15 cellular contexts compared by ENCODE assay signal in genomic region chr11:69244286-69244685, GRCh38. TPM values are rescaled to one million over a fixed set of nuclear protein-coding genes. Genes with fewer than 3 reads are reported as not detected.
DNase-seq lines count a peak whose midpoint lies in the region; ATAC-seq and TF ChIP-seq lines count a peak whose summit lies in the region.
"Had no signal": no experiment of that assay in that cellular context is flagged by ENCODE, and none has a peak within 500 bp of the region (broad histone marks: within the 10 kb centered on the region; RNA-seq: fewer than 3 reads in every experiment).

No MANE protein-coding gene starts in this region.

- H3K4me1 ChIP-seq in stomach = no peaks in the 10 kb centered on the region

- no peak for TF ChIP-seq EP300 in stomach (IDR thresholded peaks at IDR 0.05)

- H3K9me3 Mint-ChIP-seq in activated CD8-positive, alpha-beta memory T cell treated with anti-CD3 and anti-CD28 coated beads, Interleukin-2, amount 10 ng/mL, durations not matched to agents 7 days and 5 days (ENCODE audit: low read depth) = no peaks in the 10 kb centered on the region

- intact Hi-C loops in stomach (cut with DNase I; ENCODE audit: low total_unique reads) (no loop called here), lower leg skin (cut with DNase I; ENCODE audit: low total_unique reads) (no loop called here)

- H3K27me3 Mint-ChIP-seq in activated CD8-positive, alpha-beta memory T cell treated with anti-CD3 and anti-CD28 coated beads, Interleukin-2, amount 10 ng/mL, durations not matched to agents 7 days and 5 days = peaks cover 6% of the 10 kb centered on the region

- no peaks in the 10 kb centered on the region for H3K36me3 ChIP-seq in stomach
- H3K36me3 ChIP-seq: BLaER1 treated with 17β-estradiol and CSF1 and Interleukin-3, amounts not matched to agents 10 nM and 100 nM had no signal

- no peak overlapping the region for H3K27ac Mint-ChIP-seq in activated CD8-positive, alpha-beta memory T cell treated with anti-CD3 and anti-CD28 coated beads, Interleukin-2, amount 10 ng/mL, durations not matched to agents 7 days and 5 days

- DNase-seq in activated CD8-positive, alpha-beta memory T cell treated with anti-CD3 and anti-CD28 coated beads for 24 hours = peak; percentile 46
- no peak for DNase-seq in activated CD8-positive, alpha-beta memory T cell treated with anti-CD3 and anti-CD28 coated beads, Interleukin-2, amount 10 ng/mL, durations not matched to agents 7 days and 5 days
- peak; percentile 32 for DNase-seq in left lobe of liver (ENCODE audit: low spot score)
- DNase-seq in stomach = peak; percentile 3
- no peak for DNase-seq in Ammon's horn (ENCODE audit: low spot score)
- no peak for DNase-seq in lower leg skin (ENCODE audit: low spot score in 2 of 2)
- DNase-seq: 8988T; AML-193; Calu3; CD4-positive, CD25-positive, alpha-beta regulatory T cell; DMS 273 treated with DMSO at 0.1 percent for 48 hours had no signal

- H3K4me3 ChIP-seq in stomach (no peak overlapping the region), lower leg skin (ENCODE audit: low read depth, poor library complexity, severe bottlenecking) (no peak overlapping the region)
- H3K4me3 ChIP-seq: BLaER1 treated with 17β-estradiol and CSF1 and Interleukin-3, amounts not matched to agents 10 nM and 100 nM had no signal

- ATAC-seq in activated CD8-positive, alpha-beta memory T cell treated with anti-CD3 and anti-CD28 coated beads, Interleukin-2, amount 10 ng/mL, durations not matched to agents 7 days and 5 days = no peak
- ATAC-seq in left lobe of liver = no peak
- no peak for ATAC-seq in GM21360 (IDR thresholded peaks at IDR 0.05; ENCODE audit: unreplicated experiment)
- ATAC-seq: HCT116, HepG2 had no signal

- no peak overlapping the region for H3K27ac ChIP-seq in stomach
- H3K27ac ChIP-seq: BLaER1 treated with 17β-estradiol and CSF1 and Interleukin-3, amounts not matched to agents 10 nM and 100 nM had no signal

- H3K4me3 Mint-ChIP-seq in activated CD8-positive, alpha-beta memory T cell treated with anti-CD3 and anti-CD28 coated beads, Interleukin-2, amount 10 ng/mL, durations not matched to agents 7 days and 5 days = no peak overlapping the region
- H3K4me3 Mint-ChIP-seq: CD4-positive, CD25-positive, alpha-beta regulatory T cell had no signal

- CTCF ChIA-PET in activated CD8-positive, alpha-beta memory T cell treated with anti-CD3 and anti-CD28 coated beads, Interleukin-2, amount 10 ng/mL, durations not matched to agents 7 days and 5 days (lab: Charles Lee) = no interaction called here

- no peaks in the 10 kb centered on the region for H3K36me3 Mint-ChIP-seq in activated CD8-positive, alpha-beta memory T cell treated with anti-CD3 and anti-CD28 coated beads, Interleukin-2, amount 10 ng/mL, durations not matched to agents 7 days and 5 days

- peaks cover 0 to 7% (median 0%) of the 10 kb centered on the region in 3 donors for H3K27me3 ChIP-seq in stomach
- H3K27me3 ChIP-seq: BLaER1 treated with 17β-estradiol and CSF1 and Interleukin-3, amounts not matched to agents 10 nM and 100 nM had no signal

- TF ChIP-seq CTCF in stomach (IDR thresholded peaks at IDR 0.05) (no peak), lower leg skin (IDR thresholded peaks at IDR 0.05) (no peak)

- no peaks in the 10 kb centered on the region for H3K9me3 ChIP-seq in stomach

- WGBS in stomach, 5 donors = 87 to 100% (median 93%) methylated on average over 4 of the region's 4 CpGs
- WGBS in lower leg skin, 2 donors = 88 to 99% methylated on average over 4 of the region's 4 CpGs

- H3K4me1 Mint-ChIP-seq in activated CD8-positive, alpha-beta memory T cell treated with anti-CD3 and anti-CD28 coated beads, Interleukin-2, amount 10 ng/mL, durations not matched to agents 7 days and 5 days = peaks cover 11% of the 10 kb centered on the region

- TF ChIP-seq POLR2A in stomach (IDR thresholded peaks at IDR 0.05) (no peak), lower leg skin (IDR thresholded peaks at IDR 0.05) (no peak)

RNA-seq across cellular contexts. Expression of gene MYEOV, which starts 49.7 kb away (rescaled TPM):
- not detected for total RNA-seq in activated CD8-positive, alpha-beta memory T cell treated with anti-CD3 and anti-CD28 coated beads, Interleukin-2, amount 10 ng/mL, durations not matched to agents 7 days and 5 days
- total RNA-seq in left lobe of liver (0.78 TPM), stomach (10 to 100 TPM in 1 of 5 donors, 1 to 10 TPM in 1, under 1 TPM in 1, not detected in 2; 0.92 to 11.7 (median 1.9) TPM), lower leg skin (10 to 100 TPM; 13.9 to 32.9 (median 25.8) TPM)
- 10 to 100 TPM in 2 of 3 donors, 1 to 10 TPM in 1; 5.3 to 41.5 (median 16.4) TPM for polyA plus RNA-seq in stomach
- polyA plus RNA-seq: CD4-positive, CD25-positive, alpha-beta regulatory T cell had no signal

Comparison
In these comparisons a context has a peak if more than half of its experiments do, and no peak if none do; other contexts are left out.
1. DNase-seq: peak in activated CD8-positive, alpha-beta memory T cell treated with anti-CD3 and anti-CD28 coated beads for 24 hours (single experiment), left lobe of liver (single experiment) and stomach (single experiment); none in activated CD8-positive, alpha-beta memory T cell treated with anti-CD3 and anti-CD28 coated beads, Interleukin-2, amount 10 ng/mL, durations not matched to agents 7 days and 5 days (single experiment), Ammon's horn (single experiment) and lower leg skin (0 of 2).